Comparison of ENCODE assay signal across 17 cellular contexts in genomic region chr7:152989889-152990380, GRCh38.
DNase-seq lines count a peak whose midpoint lies in the region; FAIRE-seq and TF ChIP-seq lines count a peak whose summit lies in the region.
"Had no signal": no experiment of that assay in that cellular context is flagged by ENCODE, and none has a peak within 500 bp of the region (broad histone marks: within the 10 kb centered on the region; RNA-seq: fewer than 3 reads in every experiment).

No MANE protein-coding gene starts in this region.

- no peak overlapping the region for H3K9ac ChIP-seq in H9 (ENCODE audit: extremely low read depth, insufficient read length, low read length)

- BruUV-seq in Caco-2 (replicated peaks; lab: Mats Ljungman, UMichigan), result no TSS peak

- H3K36me3 Mint-ChIP-seq in Caco-2 (ENCODE audit: insufficient read depth, unreplicated experiment) (no peaks in the 10 kb centered on the region), H9 (ENCODE audit: insufficient read depth in 1 of 3, low read depth in 3 of 3) (peaks cover 3 to 8% (median 6%) of the 10 kb centered on the region in 3 experiments; a peak in 6 of 7 replicates)
- H3K36me3 Mint-ChIP-seq: activated CD8-positive, alpha-beta memory T cell treated with anti-CD3 and anti-CD28 coated beads, Interleukin-2, amount 10 ng/mL, durations not matched to agents 7 days and 5 days; natural killer cell treated with Interleukin-12 subunit alpha and Interleukin-12 subunit beta and Interleukin-15 and Interleukin-18, amount 100 ng/mL, for 72 hours had no signal

- H3K27me3 Mint-ChIP-seq in Caco-2 (ENCODE audit: insufficient read depth, unreplicated experiment), result no peaks in the 10 kb centered on the region
- H3K27me3 Mint-ChIP-seq in H9 (ENCODE audit: low read depth), result no peaks in the 10 kb centered on the region
- H3K27me3 Mint-ChIP-seq: activated naive CD8-positive, alpha-beta T cell had no signal

- peak overlapping the region; percentile 100 for H2BK120ac ChIP-seq in H9 (ENCODE audit: low read depth, low read length, poor library complexity, severe bottlenecking)

- no peak overlapping the region for H3K4me3 ChIP-seq in Caco-2 (ENCODE audit: low read depth, low read length)
- H3K4me3 ChIP-seq in ascending aorta, result no peak overlapping the region
- H3K4me3 ChIP-seq: skin epidermis, tibial artery had no signal

- H2BK12ac ChIP-seq in H9 (ENCODE audit: insufficient read length, low read depth, low read length), result no peak overlapping the region

- H4K91ac ChIP-seq in H9 (ENCODE audit: insufficient read length, low read depth, low read length), result no peak overlapping the region

- H3K4me2 ChIP-seq in H9 (ENCODE audit: insufficient read depth, insufficient read length, low read length), result no peak overlapping the region

- H2AFZ ChIP-seq in H9 (ENCODE audit: low read length), result peak overlapping the region; percentile 52

- no peak overlapping the region for H3K27ac Mint-ChIP-seq in Caco-2 (ENCODE audit: unreplicated experiment)
- peak overlapping the region; percentile 23 to 98 (median 98); a peak in 6 of 7 replicates for H3K27ac Mint-ChIP-seq in H9
- H3K27ac Mint-ChIP-seq: activated CD8-positive, alpha-beta memory T cell treated with anti-CD3 and anti-CD28 coated beads, Interleukin-2, amount 10 ng/mL, durations not matched to agents 7 days and 5 days; activated naive CD8-positive, alpha-beta T cell; natural killer cell treated with Interleukin-12 subunit alpha and Interleukin-12 subunit beta and Interleukin-15 and Interleukin-18, amount 100 ng/mL, for 72 hours had no signal

- peaks cover 9% of the 10 kb centered on the region; the same call in 1 of the 2 replicates for H3K4me1 ChIP-seq in Caco-2
- peaks cover 16% of the 10 kb centered on the region; the same call in 1 of the 2 replicates for H3K4me1 ChIP-seq in H9 (ENCODE audit: insufficient read depth, low read length)
- no peaks in the 10 kb centered on the region for H3K4me1 ChIP-seq in ascending aorta
- H3K4me1 ChIP-seq: tibial artery had no signal

- no peaks in the 10 kb centered on the region for H3K27me3 ChIP-seq in Caco-2 (replicated peaks; ENCODE audit: control insufficient read depth, insufficient read depth, low read length)
- no peaks in the 10 kb centered on the region for H3K27me3 ChIP-seq in H9 (ENCODE audit: insufficient read depth, low read length)
- H3K27me3 ChIP-seq in ascending aorta, result no peaks in the 10 kb centered on the region
- H3K27me3 ChIP-seq: tibial artery had no signal

- H3T11ph ChIP-seq in H9 (ENCODE audit: low read length), result peak overlapping the region; percentile 100

- no peak overlapping the region for H3K23ac ChIP-seq in H9 (ENCODE audit: insufficient read length, low read depth, low read length)

- peak overlapping the region; percentile 57 for H3K56ac ChIP-seq in H9 (ENCODE audit: insufficient read length, low read depth, low read length)

- H3K27ac ChIP-seq in H9 (ENCODE audit: insufficient read length, low read depth, low read length), result peak overlapping the region; percentile 94
- no peak overlapping the region for H3K27ac ChIP-seq in ascending aorta
- H3K27ac ChIP-seq: skin epidermis, tibial artery had no signal

- no peaks in the 10 kb centered on the region for H3K79me1 ChIP-seq in H9 (ENCODE audit: insufficient read depth, low read depth, low read length, poor library complexity, severe bottlenecking)

- no peaks in the 10 kb centered on the region for H3K23me2 ChIP-seq in H9 (ENCODE audit: insufficient read length, low read depth, low read length, poor library complexity, severe bottlenecking)

- peak overlapping the region; percentile 90; the same call in 1 of the 2 replicates for H3K14ac ChIP-seq in H9 (ENCODE audit: insufficient read depth, low read length)

- H3K4me1 Mint-ChIP-seq in Caco-2 (ENCODE audit: low read depth, unreplicated experiment) (peaks cover 7% of the 10 kb centered on the region), H9 (peaks cover 58 to 60% of the 10 kb centered on the region in 2 experiments)
- H3K4me1 Mint-ChIP-seq: activated CD8-positive, alpha-beta memory T cell treated with anti-CD3 and anti-CD28 coated beads, Interleukin-2, amount 10 ng/mL, durations not matched to agents 7 days and 5 days had no signal

- no peak for FAIRE-seq in D721Med (lab: Jason Lieb, UNC)

- H3K79me2 ChIP-seq in H9 (ENCODE audit: insufficient read depth, low read length), result no peaks in the 10 kb centered on the region

- H3K4me3 Mint-ChIP-seq in Caco-2 (ENCODE audit: unreplicated experiment), result no peak overlapping the region
- peak overlapping the region in 1 of 2 experiments; percentile 25; a peak in 1 of 5 replicates for H3K4me3 Mint-ChIP-seq in H9
- H3K4me3 Mint-ChIP-seq: activated CD8-positive, alpha-beta memory T cell treated with anti-CD3 and anti-CD28 coated beads, Interleukin-2, amount 10 ng/mL, durations not matched to agents 7 days and 5 days; activated naive CD8-positive, alpha-beta T cell; natural killer cell treated with Interleukin-12 subunit alpha and Interleukin-12 subunit beta and Interleukin-15 and Interleukin-18, amount 100 ng/mL, for 72 hours had no signal

- peaks cover 4% of the 10 kb centered on the region; the same call in 1 of the 2 replicates for H3K9me3 ChIP-seq in Caco-2
- no peaks in the 10 kb centered on the region for H3K9me3 ChIP-seq in H9 (ENCODE audit: control insufficient read depth, low read depth, low read length)
- no peaks in the 10 kb centered on the region for H3K9me3 ChIP-seq in ascending aorta
- H3K9me3 ChIP-seq: tibial artery had no signal

- CTCF ChIA-PET in Caco-2 (lab: Charles Lee), result no interaction called here

- TF ChIP-seq CTCF in Caco-2 (IDR thresholded peaks at IDR 0.05; ENCODE audit: insufficient read depth in 1 of 2, low read depth in 1 of 2, low read length in 1 of 2, severe bottlenecking in 1 of 2, unreplicated experiment in 1 of 2), result no peak
- TF ChIP-seq CTCF in H9 (conservative IDR thresholded peaks at IDR 0.05), result no peak
- TF ChIP-seq CTCF in D721Med (IDR thresholded peaks at IDR 0.05; ENCODE audit: insufficient read depth, missing control alignments), result no peak
- TF ChIP-seq CTCF in ascending aorta (IDR thresholded peaks at IDR 0.05), result no peak

- H3K36me3 ChIP-seq in Caco-2 (ENCODE audit: control insufficient read depth, insufficient read depth, low read length) (no peaks in the 10 kb centered on the region), ascending aorta (no peaks in the 10 kb centered on the region)
- H3K36me3 ChIP-seq: tibial artery had no signal

- H3K18ac ChIP-seq in H9 (ENCODE audit: insufficient read length, low read depth, low read length), result peak overlapping the region; percentile 94

- peak overlapping the region; percentile 70 for H2BK5ac ChIP-seq in H9 (ENCODE audit: insufficient read length, low read length)

- H4K8ac ChIP-seq in H9 (replicated peaks; ENCODE audit: insufficient read length, low read depth, low read length), result no peak overlapping the region

- H2BK15ac ChIP-seq in H9 (ENCODE audit: low read depth, low read length), result no peak overlapping the region

- no peaks in the 10 kb centered on the region for H4K20me1 ChIP-seq in H9 (ENCODE audit: control insufficient read depth, insufficient read depth, insufficient read length)

- WGBS in H9 (ENCODE audit: extremely low coverage, insufficient read length, low lambda C conversion rate), result no CpG with 5 or more reads among the region's 8 CpGs

- no peak overlapping the region for H2AK5ac ChIP-seq in H9 (ENCODE audit: insufficient read length, low read length)

- peaks cover 15% of the 10 kb centered on the region for H3K9me3 Mint-ChIP-seq in Caco-2 (ENCODE audit: unreplicated experiment)
- peaks cover 4 to 9% of the 10 kb centered on the region in 2 experiments; a peak in 3 of 5 replicates for H3K9me3 Mint-ChIP-seq in H9

- DNase-seq in Caco-2, result peak; percentile 34 to 46
- peak; percentile 64 for DNase-seq in H9
- peak; percentile 85 for DNase-seq in astrocyte of the hippocampus (ENCODE audit: low read depth, low spot score)
- peak; percentile 81 for DNase-seq in islet precursor cell
- no peak for DNase-seq in D721Med (ENCODE audit: insufficient read length, low spot score)
- DNase-seq in superior temporal gyrus (ENCODE audit: extremely low spot score), result no peak
- DNase-seq in ascending aorta (ENCODE audit: low spot score in 2 of 2), result no peak
- DNase-seq: activated CD8-positive, alpha-beta memory T cell treated with anti-CD3 and anti-CD28 coated beads, Interleukin-2, amount 10 ng/mL, durations not matched to agents 7 days and 5 days; COR-L47; cortex of kidney; Kasumi-1; NCI-H446 treated with DMSO at 0.1 percent for 48 hours; T1000; tibial artery had no signal

- POLR2A ChIA-PET in Caco-2 (lab: Charles Lee), result no interaction called here

- H3K4ac ChIP-seq in H9 (ENCODE audit: low read depth, low read length), result peak overlapping the region; percentile 96; the same call in 1 of the 2 replicates

- H4K5ac ChIP-seq in H9 (ENCODE audit: insufficient read length, low read depth, low read length), result peak overlapping the region; percentile 63

- intact Hi-C loops in Caco-2 (cut with micrococcal nuclease; ENCODE audit: unreplicated experiment) (no loop called here), ascending aorta (cut with DNase I) (no loop called here)

- peak overlapping the region; percentile 100 for H2BK20ac ChIP-seq in H9 (ENCODE audit: low read depth, low read length, poor library complexity, severe bottlenecking)

Comparison
In these comparisons a context has a peak if more than half of its experiments do, and no peak if none do; other contexts are left out.
1. DNase-seq: peak in Caco-2 (2 of 2), H9 (single experiment), astrocyte of the hippocampus (single experiment) and islet precursor cell (single experiment); none in D721Med (single experiment), superior temporal gyrus (single experiment) and ascending aorta (0 of 2).